Comparison of ENCODE assay signal across 7 cellular contexts in genomic region chr19:5062799-5063198, GRCh38.
"Had no signal": no experiment of that assay in that cellular context is flagged by ENCODE, and none has a peak within 500 bp of the region (broad histone marks: within the 10 kb centered on the region; RNA-seq: fewer than 3 reads in every experiment).

No MANE protein-coding gene starts in this region.

- H3K4me3 ChIP-seq: GM23338 had no signal

- H3K4me3 Mint-ChIP-seq: GM23338, H9, HFFc6 had no signal

- ATAC-seq: GM23338 had no signal

- H3K27ac Mint-ChIP-seq: GM23338, HFFc6 had no signal

- DNase-seq: H9, HCEC 1CT, HFFc6, IMR-90, KBM-7 had no signal

- H3K27ac ChIP-seq: HL-60 had no signal
